Comparison of ENCODE assay signal across 8 cellular contexts in genomic region chr20:50957798-50958732, GRCh38. TPM values are rescaled to one million over a fixed set of nuclear protein-coding genes. Genes with fewer than 3 reads are reported as not detected.
DNase-seq lines count a peak whose midpoint lies in the region; ATAC-seq and TF ChIP-seq lines count a peak whose summit lies in the region.

Gene DPM1, minus strand, starts transcription at chr20:50958532. Its CDS starts 9 bp downstream, at chr20:50958523.

- H3K27me3 Mint-ChIP-seq in GM23338 (ENCODE audit: insufficient read depth, low read depth, poor library complexity) = peaks cover 12% of the 10 kb centered on the region

- TF ChIP-seq CTCF in GM23338 (conservative IDR thresholded peaks at IDR 0.05; ENCODE audit: low read depth in 2 of 2) = no peak
- no peak for TF ChIP-seq CTCF in LNCaP clone FGC (IDR thresholded peaks at IDR 0.05; ENCODE audit: control insufficient read depth, extremely low read depth, insufficient read depth)
- TF ChIP-seq CTCF in RWPE2 (IDR thresholded peaks at IDR 0.05; ENCODE audit: poor library complexity, severe bottlenecking) = no peak
- no peak for TF ChIP-seq CTCF in fibroblast of villous mesenchyme (IDR thresholded peaks at IDR 0.05; ENCODE audit: insufficient read depth, low read depth, low read length)
- TF ChIP-seq CTCF in neural cell (IDR thresholded peaks at IDR 0.05; ENCODE audit: poor library complexity, severe bottlenecking) = no peak
- TF ChIP-seq CTCF in stomach (IDR thresholded peaks at IDR 0.05) = no peak

- peaks cover 20% of the 10 kb centered on the region; the same call in 1 of the 2 replicates for H3K4me1 ChIP-seq in GM23338 (ENCODE audit: insufficient read depth)
- H3K4me1 ChIP-seq in RWPE2 (ENCODE audit: insufficient read depth, poor library complexity, severe bottlenecking) = peaks cover 46% of the 10 kb centered on the region
- peaks cover 35 to 73% (median 58%) of the 10 kb centered on the region in 4 donors for H3K4me1 ChIP-seq in stomach

- H4K20me1 ChIP-seq in GM23338 (replicated peaks; ENCODE audit: insufficient read depth) (peaks cover 44% of the 10 kb centered on the region), neural cell (ENCODE audit: insufficient read depth) (no peaks in the 10 kb centered on the region)

- peak within 1 kb of the TSS; percentile 100 for H3K27ac Mint-ChIP-seq in GM23338

- ATAC-seq in GM23338 (peak; percentile 90), RWPE2 (ENCODE audit: low read depth) (peak; percentile 72)

- peak in 2 of 4 donors; percentile 48 to 51 for TF ChIP-seq POLR2A in stomach (IDR thresholded peaks at IDR 0.05)

- H3K36me3 ChIP-seq in GM23338 (ENCODE audit: insufficient read depth) = peaks cover 21% of the 10 kb centered on the region
- peaks cover 68% of the 10 kb centered on the region for H3K36me3 ChIP-seq in RWPE2 (ENCODE audit: low read depth)
- H3K36me3 ChIP-seq in neural cell (ENCODE audit: insufficient read depth, low read length) = no peaks in the 10 kb centered on the region
- peaks cover 14 to 40% (median 30%) of the 10 kb centered on the region in 4 donors for H3K36me3 ChIP-seq in stomach

- peak within 1 kb of the TSS; percentile 92 for H3K4me3 ChIP-seq in GM23338
- peak within 1 kb of the TSS; percentile 74 for H3K4me3 ChIP-seq in LNCaP clone FGC (ENCODE audit: low read depth, low read length)
- H3K4me3 ChIP-seq in RWPE2 (ENCODE audit: severe bottlenecking) = peak within 1 kb of the TSS; percentile 72
- H3K4me3 ChIP-seq in fibroblast of villous mesenchyme (ENCODE audit: low read depth, low read length) = peak within 1 kb of the TSS; percentile 67
- peak within 1 kb of the TSS; percentile 84 for H3K4me3 ChIP-seq in neural cell (ENCODE audit: low read length)
- H3K4me3 ChIP-seq in stomach = peak within 1 kb of the TSS; percentile 91 to 100 (median 94)

- H3K9me3 ChIP-seq in RWPE2 (ENCODE audit: severe bottlenecking) (no peaks in the 10 kb centered on the region), neural cell (ENCODE audit: low read length) (no peaks in the 10 kb centered on the region), stomach (no peaks in the 10 kb centered on the region)

- peaks cover 23% of the 10 kb centered on the region for H3K4me1 Mint-ChIP-seq in GM23338

- H2AFZ ChIP-seq in GM23338 (peak within 1 kb of the TSS; percentile 63; the same call in 1 of the 2 replicates), neural cell (ENCODE audit: low read depth, low read length) (peak within 1 kb of the TSS; percentile 81)

- DNase-seq in Daoy (ENCODE audit: low read depth) (peak; percentile 87), GM23338 (ENCODE audit: low spot score) (peak; percentile 93), LNCaP clone FGC (ENCODE audit: low read depth) (peak; percentile 87), RWPE2 (ENCODE audit: low spot score) (peak; percentile 97), fibroblast of villous mesenchyme (ENCODE audit: low read depth) (peak; percentile 94), stomach (peak; percentile 89)
- peak; percentile 80 for DNase-seq in activated effector memory CD4-positive, alpha-beta T cell treated with Interleukin-2 at 50 U/mL for 16 hours

- WGBS in stomach, 5 donors = 0 to 1% (median 1%) methylated on average over 44 to 54 of the region's 54 CpGs

- peaks cover 79% of the 10 kb centered on the region for H3K79me2 ChIP-seq in GM23338 (replicated peaks; ENCODE audit: insufficient read depth)
- H3K79me2 ChIP-seq in neural cell (replicated peaks; ENCODE audit: insufficient read depth, low read length) = peaks cover 65% of the 10 kb centered on the region

- H3K9me2 ChIP-seq in GM23338 (ENCODE audit: insufficient read depth) (no peaks in the 10 kb centered on the region), neural cell (ENCODE audit: insufficient read depth, low read length) (no peaks in the 10 kb centered on the region)

- H3K27me3 ChIP-seq in GM23338 (ENCODE audit: insufficient read depth) (no peaks in the 10 kb centered on the region), RWPE2 (ENCODE audit: insufficient read depth, poor library complexity, severe bottlenecking) (no peaks in the 10 kb centered on the region), neural cell (ENCODE audit: insufficient read depth, low read depth, low read length) (no peaks in the 10 kb centered on the region), stomach (no peaks in the 10 kb centered on the region)

- H3K4me2 ChIP-seq in GM23338 (peak within 1 kb of the TSS; percentile 93), neural cell (ENCODE audit: low read length) (peak within 1 kb of the TSS; percentile 79)

- intact Hi-C loops in stomach (cut with DNase I; ENCODE audit: low total_unique reads) = no loop called here

- H3K27ac ChIP-seq in GM23338 (ENCODE audit: low read depth) = peak within 1 kb of the TSS; percentile 26
- peak within 1 kb of the TSS; percentile 48 for H3K27ac ChIP-seq in RWPE2 (ENCODE audit: poor library complexity, severe bottlenecking)
- peak within 1 kb of the TSS; percentile 83 for H3K27ac ChIP-seq in neural cell (ENCODE audit: low read length)
- H3K27ac ChIP-seq in stomach = peak within 1 kb of the TSS; percentile 86 to 94 (median 93)

- peak within 1 kb of the TSS; percentile 96 for H3K4me3 Mint-ChIP-seq in GM23338

- H3F3A ChIP-seq in GM23338 (replicated peaks; ENCODE audit: low read depth) (no peaks in the 10 kb centered on the region), neural cell (ENCODE audit: insufficient read depth, low read length, poor library complexity, severe bottlenecking) (no peaks in the 10 kb centered on the region)

- peak; percentile 74 for TF ChIP-seq EP300 in neural cell (conservative IDR thresholded peaks at IDR 0.05; ENCODE audit: poor library complexity, severe bottlenecking)
- TF ChIP-seq EP300 in stomach (IDR thresholded peaks at IDR 0.05) = no peak

- H3K9me3 Mint-ChIP-seq in GM23338 = 0 out of 3 replicates have a peak, but pooled peaks cover 4% of the 10 kb centered on the region

- peak; percentile 15 for TF ChIP-seq RAD21 in neural cell (conservative IDR thresholded peaks at IDR 0.05)

- peak within 1 kb of the TSS; percentile 84 for H3K9ac ChIP-seq in neural cell (ENCODE audit: low read length)

- peaks cover 36% of the 10 kb centered on the region for H3K36me3 Mint-ChIP-seq in GM23338 (ENCODE audit: low read depth)

TF ChIP-seq in GM23338, 12 proteins besides CTCF, POLR2A, EP300 and RAD21 (continues in another document):
- no peak for TF ChIP-seq REST (IDR thresholded peaks at IDR 0.05; ENCODE audit: unreplicated experiment)
- TF ChIP-seq POLR2AphosphoS5 (IDR thresholded peaks at IDR 0.05; ENCODE audit: low read depth) = peak; percentile 88

TF ChIP-seq in neural cell, 6 proteins besides CTCF, POLR2A, EP300 and RAD21:
- TF ChIP-seq EZH2 (IDR thresholded peaks at IDR 0.05; ENCODE audit: borderline replicate concordance, insufficient read depth, low read length, poor library complexity, severe bottlenecking) = no peak
- peak; percentile 99 for TF ChIP-seq TAF1 (IDR thresholded peaks at IDR 0.05; ENCODE audit: low read depth)
- TF ChIP-seq REST (IDR thresholded peaks at IDR 0.05; ENCODE audit: borderline replicate concordance) = peak; percentile 98
- TF ChIP-seq MXI1 (conservative IDR thresholded peaks at IDR 0.05; ENCODE audit: poor library complexity, severe bottlenecking) = no peak
- TF ChIP-seq SMC3 (conservative IDR thresholded peaks at IDR 0.05; ENCODE audit: poor library complexity) = no peak
- TF ChIP-seq POLR2AphosphoS5 (IDR thresholded peaks at IDR 0.05) = peak; percentile 99

RNA-seq across cellular contexts. Expression of gene DPM1, which starts in this region (rescaled TPM):
- total RNA-seq in Daoy (2014; rRNA removed; shearing (Covaris generic)) = 133 and 153 TPM in 2 replicates
- 71.7 and 80.2 TPM in 2 replicates for total RNA-seq in GM23338 (2014; rRNA removed; shearing (Covaris generic))
- polyA plus RNA-seq in GM23338 (2016; fragmentation: Nextera tagmentation; extraction: Ambion mirVana) (117 and 130 TPM in 2 replicates), neural cell (95.5 and 137 TPM in 2 replicates), stomach (10 to 100 TPM; 47.9 to 53.2 (median 52.7) TPM)
- total RNA-seq in fibroblast of villous mesenchyme (55.4 and 62.6 TPM in 2 replicates), stomach (10 to 100 TPM; 10.7 to 74.1 (median 33.2) TPM)
- 52.6 and 57.3 TPM in 2 replicates for polyA minus RNA-seq in neural cell

Comparison
In these comparisons a context has a peak if more than half of its experiments do, and no peak if none do; other contexts are left out.
1. Peak in every context shown above with its lines: DNase-seq, ATAC-seq, H3K4me3 ChIP-seq and H3K27ac ChIP-seq.
2. H3K27ac ChIP-seq: peak in every context shown above with its lines; median percentile 93 in stomach; 83 in neural cell; 48 in RWPE2; 26 in GM23338.